In genomic region chr9:92190536-92190790, GRCh38 we compare ENCODE assay signal across 31 cellular contexts.
"Had no signal": no experiment of that assay in that cellular context is flagged by ENCODE, and none has a peak within 500 bp of the region (broad histone marks: within the 10 kb centered on the region; RNA-seq: fewer than 3 reads in every experiment).

No MANE protein-coding gene starts in this region.

- H3K36me3 ChIP-seq: brain microvascular endothelial cell, esophagus muscularis mucosa, gastroesophageal sphincter, heart right ventricle, WERI-Rb-1 had no signal

- H3K27me3 ChIP-seq: brain microvascular endothelial cell, foreskin keratinocyte had no signal

- H3K4me1 ChIP-seq: foreskin keratinocyte, heart right ventricle had no signal

- H3K4me1 Mint-ChIP-seq: activated B cell treated with CpG ODN at 0.5 μM for 24 hours; central memory CD8-positive, alpha-beta T cell had no signal

- H3K4me3 Mint-ChIP-seq: activated B cell treated with CpG ODN at 0.5 μM for 24 hours; activated CD8-positive, alpha-beta T cell treated with anti-CD3 and anti-CD28 coated beads for 36 hours; activated naive CD8-positive, alpha-beta T cell; activated T-cell treated with anti-CD3 and anti-CD28 coated beads, Interleukin-2, amount 50 U/mL, for 4 hours; activated T-helper 17 cell treated with anti-CD3 and anti-CD28 coated beads, Interleukin-2, amount 50 U/mL, for 72 hours; central memory CD8-positive, alpha-beta T cell; effector memory CD8-positive, alpha-beta T cell; T-helper 17 cell; T-helper 2 cell treated with Interferon-gamma antibody and Interleukin-4, amounts not matched to agents 5 μg/mL and 100 μg/mL, for 36 hours had no signal

- H3K27ac Mint-ChIP-seq: activated B cell treated with CpG ODN at 0.5 μM for 24 hours; activated CD8-positive, alpha-beta T cell treated with anti-CD3 and anti-CD28 coated beads for 36 hours; activated naive CD8-positive, alpha-beta T cell; activated T-helper 17 cell treated with anti-CD3 and anti-CD28 coated beads, Interleukin-2, amount 50 U/mL, for 72 hours; effector memory CD8-positive, alpha-beta T cell; T-helper 17 cell; T-helper 2 cell treated with Interferon-gamma antibody and Interleukin-4, amounts not matched to agents 5 μg/mL and 100 μg/mL, for 36 hours had no signal

- H3K27ac ChIP-seq: brain microvascular endothelial cell, coronary artery, esophagus muscularis mucosa, foreskin keratinocyte, gastroesophageal sphincter, heart right ventricle, WERI-Rb-1 had no signal

- H3K9me3 ChIP-seq: esophagus muscularis mucosa, gastroesophageal sphincter, heart right ventricle had no signal

- ATAC-seq: activated CD4-positive, CD25-positive, alpha-beta regulatory T cell treated with anti-CD3 and anti-CD28 coated beads, Interleukin-2, amount 50 U/mL, for 24 hours; activated CD8-positive, alpha-beta T cell treated with anti-CD3 and anti-CD28 coated beads for 36 hours; activated T-cell treated with anti-CD3 and anti-CD28 coated beads, Interleukin-2, amount 50 U/mL, for 4 hours; activated T-helper 17 cell treated with anti-CD3 and anti-CD28 coated beads, Interleukin-2, amount 50 U/mL, for 72 hours; effector memory CD8-positive, alpha-beta T cell; foreskin keratinocyte; gastroesophageal sphincter; heart right ventricle; T-helper 17 cell had no signal

- H3K9me3 Mint-ChIP-seq: activated B cell treated with CpG ODN at 0.5 μM for 24 hours; activated CD8-positive, alpha-beta T cell treated with anti-CD3 and anti-CD28 coated beads for 36 hours; activated T-cell treated with anti-CD3 and anti-CD28 coated beads, Interleukin-2, amount 50 U/mL, for 4 hours; activated T-helper 17 cell treated with anti-CD3 and anti-CD28 coated beads, Interleukin-2, amount 50 U/mL, for 72 hours; central memory CD8-positive, alpha-beta T cell; effector memory CD8-positive, alpha-beta T cell; T-helper 2 cell treated with Interferon-gamma antibody and Interleukin-4, amounts not matched to agents 5 μg/mL and 100 μg/mL, for 36 hours had no signal

- DNase-seq: activated B cell treated with CpG ODN at 0.5 μM for 24 hours; activated CD4-positive, alpha-beta T cell treated with anti-CD3 and anti-CD28 coated beads for 48 hours; activated CD4-positive, alpha-beta T cell treated with anti-CD3 and anti-CD28 coated beads, Interleukin-2, amount 50 U/mL, for 1 hour; activated CD4-positive, alpha-beta T cell treated with anti-CD3 and anti-CD28 coated beads, Interleukin-2, amount 50 U/mL, for 48 hours; activated CD8-positive, alpha-beta memory T cell treated with anti-CD3 and anti-CD28 coated beads for 24 hours; activated CD8-positive, alpha-beta T cell treated with anti-CD3 and anti-CD28 coated beads for 36 hours; activated effector memory CD4-positive, alpha-beta T cell treated with Interleukin-2 at 50 U/mL for 16 hours; activated gamma-delta T cell treated with Interleukin-2 at 50 U/mL for 16 hours; activated naive CD4-positive, alpha-beta T cell treated with anti-CD3 and anti-CD28 coated beads, Interleukin-2, amount 50 U/mL, for 16 hours; activated naive CD4-positive, alpha-beta T cell treated with Interleukin-2 at 50 U/mL for 16 hours; activated T-cell treated with anti-CD3 and anti-CD28 coated beads, Interleukin-2, amount 50 U/mL, for 4 hours; amniotic stem cell; anterior cingulate cortex; brain microvascular endothelial cell; dermis blood vessel endothelial cell; effector CD4-positive, alpha-beta T cell; effector memory CD8-positive, alpha-beta T cell; erythroblast; foreskin keratinocyte; heart right ventricle; T-helper 17 cell; T1000; WERI-Rb-1 had no signal

- H3K4me3 ChIP-seq: coronary artery, esophagus muscularis mucosa, gastroesophageal sphincter, heart right ventricle had no signal
